Comparison of ENCODE assay signal across 17 cellular contexts in genomic region chr5:865771-866170, GRCh38. TPM values are rescaled to one million over a fixed set of nuclear protein-coding genes. Genes with fewer than 3 reads are reported as not detected.
DNase-seq lines count a peak whose midpoint lies in the region; ATAC-seq, FAIRE-seq and TF ChIP-seq lines count a peak whose summit lies in the region.
"Had no signal": no experiment of that assay in that cellular context is flagged by ENCODE, and none has a peak within 500 bp of the region (broad histone marks: within the 10 kb centered on the region; RNA-seq: fewer than 3 reads in every experiment).

No MANE protein-coding gene starts in this region.

- CTCF ChIA-PET in K562 (lab: Yijun Ruan, JAX; ENCODE audit: low intra/inter-chr PET ratio), result no interaction called here
- CTCF ChIA-PET in activated CD8-positive, alpha-beta memory T cell treated with anti-CD3 and anti-CD28 coated beads, Interleukin-2, amount 10 ng/mL, durations not matched to agents 7 days and 5 days (lab: Charles Lee), result no interaction called here

- no peak overlapping the region for H3K4me2 ChIP-seq in K562 (ENCODE audit: insufficient read depth, low read length)
- H3K4me2 ChIP-seq: A549 had no signal

- no peak overlapping the region for H2AFZ ChIP-seq in K562 (ENCODE audit: low read depth, low read length)

- H3K4me1 Mint-ChIP-seq in neural crest cell, result no peaks in the 10 kb centered on the region
- H3K4me1 Mint-ChIP-seq in activated CD8-positive, alpha-beta memory T cell treated with anti-CD3 and anti-CD28 coated beads, Interleukin-2, amount 10 ng/mL, durations not matched to agents 7 days and 5 days, result no peaks in the 10 kb centered on the region
- H3K4me1 Mint-ChIP-seq: CD14-positive monocyte had no signal

- peak; percentile 16 for DNase-seq in left cardiac atrium
- DNase-seq in heart right ventricle, result no peak
- DNase-seq in K562 (ENCODE audit: extremely low read depth in 1 of 4, low spot score in 3 of 4), result peak in 1 of 4 experiments; percentile 24
- DNase-seq in neural crest cell (ENCODE audit: low read depth, low spot score), result no peak
- no peak for DNase-seq in aorta
- no peak for DNase-seq in activated CD8-positive, alpha-beta memory T cell treated with anti-CD3 and anti-CD28 coated beads, Interleukin-2, amount 10 ng/mL, durations not matched to agents 7 days and 5 days
- no peak for DNase-seq in stimulated activated naive CD8-positive, alpha-beta T cell treated with anti-CD3 and anti-CD28 coated beads, Interleukin-15, Interleukin-2, amounts not matched to agents 100 U/mL and 50 U/mL, for 24 hours
- DNase-seq: AML-193; CD4-positive, alpha-beta memory T cell; DMS153; DMS79; GDM1 had no signal

- intact Hi-C loops in left cardiac atrium (cut with DNase I), result no loop called here
- intact Hi-C loops in heart right ventricle (cut with DNase I), result no loop called here
- intact Hi-C loops in K562 (cut with micrococcal nuclease), result no loop called here
- intact Hi-C loops in aorta (cut with DNase I), result no loop called here

- peak overlapping the region in 1 of 2 experiments; percentile 48; a peak in 2 of 4 replicates for H3K9ac ChIP-seq in K562 (ENCODE audit: insufficient read depth in 1 of 2, low read depth in 2 of 2, low read length in 2 of 2)

- H3K27ac ChIP-seq in heart right ventricle (no peak overlapping the region), K562 (ENCODE audit: extremely low read depth, low read depth, low read length) (no peak overlapping the region), aorta (ENCODE audit: low read depth in 1 of 2, low read length in 2 of 2) (no peak overlapping the region)
- H3K27ac ChIP-seq: 22Rv1, A549 had no signal

- H3K27me3 ChIP-seq in heart right ventricle, result no peaks in the 10 kb centered on the region
- no peaks in the 10 kb centered on the region for H3K27me3 ChIP-seq in K562 (ENCODE audit: control insufficient read depth in 2 of 2, insufficient read depth in 2 of 2, low read length in 2 of 2)
- no peaks in the 10 kb centered on the region for H3K27me3 ChIP-seq in aorta (ENCODE audit: control insufficient read depth in 1 of 2, insufficient read depth in 2 of 2, low read length in 1 of 2)

- WGBS in heart right ventricle, 2 donors, result 95 to 98% methylated on average over 10 of the region's 10 CpGs
- WGBS in K562 (ENCODE audit: insufficient coverage, low coverage, missing lambda C conversion rate), result 94% methylated on average over 10 of the region's 10 CpGs
- WGBS in aorta, 2 donors, result 87 to 95% methylated on average over 10 of the region's 10 CpGs

- no peak for TF ChIP-seq POLR2A in K562 (conservative IDR thresholded peaks at IDR 0.05)

- no peaks in the 10 kb centered on the region for H3K27me3 Mint-ChIP-seq in neural crest cell (ENCODE audit: low read depth)
- no peaks in the 10 kb centered on the region for H3K27me3 Mint-ChIP-seq in activated CD8-positive, alpha-beta memory T cell treated with anti-CD3 and anti-CD28 coated beads, Interleukin-2, amount 10 ng/mL, durations not matched to agents 7 days and 5 days
- H3K27me3 Mint-ChIP-seq: CD4-positive, alpha-beta memory T cell had no signal

- ATAC-seq in left cardiac atrium, result no peak
- ATAC-seq in heart right ventricle, result no peak
- no peak for ATAC-seq in K562
- ATAC-seq in aorta (ENCODE audit: low FRiP score), result peak; percentile 15
- no peak for ATAC-seq in GM19351 (IDR thresholded peaks at IDR 0.05; ENCODE audit: unreplicated experiment)
- ATAC-seq in activated CD8-positive, alpha-beta memory T cell treated with anti-CD3 and anti-CD28 coated beads, Interleukin-2, amount 10 ng/mL, durations not matched to agents 7 days and 5 days, result no peak
- ATAC-seq in stimulated activated naive CD8-positive, alpha-beta T cell treated with anti-CD3 and anti-CD28 coated beads, Interleukin-15, Interleukin-2, amounts not matched to agents 100 U/mL and 50 U/mL, for 24 hours, result no peak
- ATAC-seq: A549 had no signal

- TF ChIP-seq RAD21 in K562 (CRISPR knock-in tag; conservative IDR thresholded peaks at IDR 0.05 in 1 of 2, IDR thresholded peaks at IDR 0.05 in 1 of 2), result no peak

- TF ChIP-seq EP300 in K562 (IDR thresholded peaks at IDR 0.05; ENCODE audit: low read length), result no peak

- FAIRE-seq in K562 (lab: Jason Lieb, UNC), result no peak
- FAIRE-seq: A549 had no signal

- POLR2A ChIA-PET in K562 (lab: Yijun Ruan, JAX), result no interaction called here

- H3K36me3 ChIP-seq in heart right ventricle, result peaks cover 0 to 93% (median 52%) of the 10 kb centered on the region in 9 donors
- peaks cover 86% of the 10 kb centered on the region for H3K36me3 ChIP-seq in K562 (ENCODE audit: control insufficient read depth, insufficient read depth, low read length)
- H3K36me3 ChIP-seq in aorta (ENCODE audit: control insufficient read depth in 1 of 2, insufficient read depth in 2 of 2, low read length in 1 of 2), result peaks cover 4 to 22% of the 10 kb centered on the region in 2 donors

- no peaks in the 10 kb centered on the region for H3K9me3 Mint-ChIP-seq in neural crest cell
- no peaks in the 10 kb centered on the region for H3K9me3 Mint-ChIP-seq in activated CD8-positive, alpha-beta memory T cell treated with anti-CD3 and anti-CD28 coated beads, Interleukin-2, amount 10 ng/mL, durations not matched to agents 7 days and 5 days (ENCODE audit: low read depth)
- H3K9me3 Mint-ChIP-seq: CD4-positive, alpha-beta memory T cell had no signal

- in situ Hi-C loops in K562 (cut with MboI), result no loop called here

- H4K20me1 ChIP-seq in K562 (replicated peaks; ENCODE audit: control insufficient read depth, insufficient read depth, low read length), result peaks cover 9% of the 10 kb centered on the region; the same call in 1 of the 2 replicates

- H3K36me3 Mint-ChIP-seq in neural crest cell (ENCODE audit: low read depth), result peaks cover 14% of the 10 kb centered on the region
- peaks cover 29% of the 10 kb centered on the region for H3K36me3 Mint-ChIP-seq in activated CD8-positive, alpha-beta memory T cell treated with anti-CD3 and anti-CD28 coated beads, Interleukin-2, amount 10 ng/mL, durations not matched to agents 7 days and 5 days

- BruUV-seq in K562 (replicated peaks; lab: Mats Ljungman, UMichigan), result no TSS peak

- H3K79me2 ChIP-seq in K562 (ENCODE audit: control insufficient read depth, insufficient read depth, low read length), result no peaks in the 10 kb centered on the region

- peak overlapping the region; percentile 6 for H3K27ac Mint-ChIP-seq in neural crest cell (ENCODE audit: unreplicated experiment)
- H3K27ac Mint-ChIP-seq in activated CD8-positive, alpha-beta memory T cell treated with anti-CD3 and anti-CD28 coated beads, Interleukin-2, amount 10 ng/mL, durations not matched to agents 7 days and 5 days, result no peak overlapping the region
- H3K27ac Mint-ChIP-seq: CD14-positive monocyte had no signal

- H3K4me1 ChIP-seq in heart right ventricle (no peaks in the 10 kb centered on the region), K562 (replicated peaks in 1 of 2; ENCODE audit: control insufficient read depth in 2 of 2, insufficient read depth in 2 of 2, low read length in 2 of 2) (peaks cover 0 to 27% of the 10 kb centered on the region in 2 experiments; a peak in 1 of 5 replicates), aorta (ENCODE audit: control insufficient read depth in 1 of 2, insufficient read depth in 2 of 2, low read length in 2 of 2) (no peaks in the 10 kb centered on the region)
- H3K4me1 ChIP-seq: A549, HAP-1 had no signal

- H3K9me3 ChIP-seq in heart right ventricle (no peaks in the 10 kb centered on the region), K562 (replicated peaks; ENCODE audit: control insufficient read depth, insufficient read depth, low read depth, low read length) (no peaks in the 10 kb centered on the region), aorta (ENCODE audit: control insufficient read depth, low read length) (no peaks in the 10 kb centered on the region)
- H3K9me3 ChIP-seq: A549, HAP-1 had no signal

- H3K9me1 ChIP-seq in K562 (ENCODE audit: control insufficient read depth, insufficient read depth, low read length), result no peaks in the 10 kb centered on the region

- TF ChIP-seq CTCF in heart right ventricle (IDR thresholded peaks at IDR 0.05) (no peak), K562 (IDR thresholded peaks at IDR 0.05 in 2 of 3, conservative IDR thresholded peaks at IDR 0.05 in 1 of 3; ENCODE audit: insufficient read depth in 2 of 3, low read depth in 1 of 3, low read length in 3 of 3) (no peak), neural crest cell (conservative IDR thresholded peaks at IDR 0.05) (no peak)

- no peak overlapping the region for H3K4me3 ChIP-seq in heart right ventricle
- H3K4me3 ChIP-seq in K562, result no peak overlapping the region
- H3K4me3 ChIP-seq in aorta (ENCODE audit: low read length in 2 of 2), result no peak overlapping the region
- H3K4me3 ChIP-seq: A549, HAP-1 had no signal

- no peak overlapping the region for H3K4me3 Mint-ChIP-seq in neural crest cell
- H3K4me3 Mint-ChIP-seq in activated CD8-positive, alpha-beta memory T cell treated with anti-CD3 and anti-CD28 coated beads, Interleukin-2, amount 10 ng/mL, durations not matched to agents 7 days and 5 days, result no peak overlapping the region
- H3K4me3 Mint-ChIP-seq: CD14-positive monocyte; CD4-positive, alpha-beta memory T cell had no signal

RNA-seq across cellular contexts. Expression of gene ZDHHC11, which starts 15.0 kb away (rescaled TPM):
- 10 to 100 TPM; 31.1 to 36.7 TPM for total RNA-seq in left cardiac atrium
- 10 to 100 TPM in 9 of 10 donors, 1 to 10 TPM in 1; 7.8 to 54.7 (median 21.1) TPM for total RNA-seq in heart right ventricle
- 10 to 100 TPM in 1 of 2 donors, 1 to 10 TPM in 1; 8.1 to 23.9 TPM for polyA plus RNA-seq in heart right ventricle
- total RNA-seq in K562 (2011; cell fraction: chromatin; rRNA removed; ENCODE audit: low replicate concordance), result 13.2 and 31.1 TPM in 2 replicates
- total RNA-seq in K562 (2011; cell fraction: nucleolus; rRNA removed), result 14.7 and 17.7 TPM in 2 replicates
- total RNA-seq in K562 (2011; cell fraction: nucleoplasm; rRNA removed), result 11.8 and 18.1 TPM in 2 replicates
- 0.20 and 1.5 TPM in 2 replicates for total RNA-seq in K562 (2014; rRNA removed)
- total RNA-seq in K562 (2014; rRNA removed; fragmentation: Illumina TruSeq; extraction: Trizol), result 0.40 and 0.45 TPM in 2 replicates
- 0.29 and 0.30 TPM in 2 replicates for total RNA-seq in K562 (2015; rRNA removed; fragmentation: Illumina TruSeq; extraction: Trizol)
- total RNA-seq in K562 (2021), result 2.2 and 2.3 TPM in 2 replicates
- polyA plus RNA-seq in K562 (2011; rRNA removed), result 0.99 and 1.2 TPM in 2 replicates
- polyA plus RNA-seq in K562 (2011; cell fraction: cytosol; rRNA removed), result 0.52 and 1.3 TPM in 2 replicates
- 6.0 and 14.9 TPM in 2 replicates for polyA plus RNA-seq in K562 (2011; cell fraction: nucleus; rRNA removed)
- 1.5 and 6.1 TPM in 2 replicates for polyA plus RNA-seq in K562 (2012)
- polyA plus RNA-seq in K562 (2014; fragmentation: Illumina TruSeq; extraction: Trizol), result 0.52 and 1.4 TPM in 2 replicates
- under 1 TPM; 0.07 to 0.21 TPM for polyA plus RNA-seq in K562 (2014; fragmentation: Nextera tagmentation; extraction: Ambion mirVana)
- 0.97 and 1.4 TPM in 2 replicates for polyA plus RNA-seq in K562 (2014; rRNA removed)
- 0.81 and 1.1 TPM in 2 replicates for polyA minus RNA-seq in K562 (2011; rRNA and poly(A)+ RNA removed)
- 1.3 and 1.4 TPM in 2 replicates for polyA minus RNA-seq in K562 (2011; cell fraction: cytosol; rRNA and poly(A)+ RNA removed)
- polyA minus RNA-seq in K562 (2011; cell fraction: nucleus; rRNA and poly(A)+ RNA removed), result 2.3 and 4.4 TPM in 2 replicates
- total RNA-seq in neural crest cell, result 14.5 and 17.2 TPM in 2 replicates
- total RNA-seq in aorta, result 10 to 100 TPM in 1 of 2 donors, 1 to 10 TPM in 1; 9.4 to 26.0 TPM
- polyA plus RNA-seq in aorta, result 1 to 10 TPM; 1.5 to 3.1 TPM
- 10 to 100 TPM in 1 of 2 experiments, 1 to 10 TPM in 1; 9.9 to 10.6 TPM for total RNA-seq in activated CD8-positive, alpha-beta memory T cell treated with anti-CD3 and anti-CD28 coated beads, Interleukin-2, amount 10 ng/mL, durations not matched to agents 7 days and 5 days
- polyA plus RNA-seq: CD14-positive monocyte had no signal

RNA-seq across cellular contexts. Expression of gene BRD9, which starts 26.8 kb away (rescaled TPM):
- total RNA-seq in left cardiac atrium, result 10 to 100 TPM; 26.8 to 39.3 TPM
- 10 to 100 TPM; 21.4 to 42.6 (median 26.9) TPM for total RNA-seq in heart right ventricle
- polyA plus RNA-seq in heart right ventricle, result 10 to 100 TPM; 16.7 to 23.7 TPM
- 217 and 274 TPM in 2 replicates for total RNA-seq in K562 (2011; cell fraction: chromatin; rRNA removed; ENCODE audit: low replicate concordance)
- 94.6 and 102 TPM in 2 replicates for total RNA-seq in K562 (2011; cell fraction: nucleolus; rRNA removed)
- total RNA-seq in K562 (2011; cell fraction: nucleoplasm; rRNA removed), result 114 and 119 TPM in 2 replicates
- total RNA-seq in K562 (2014; rRNA removed), result 52.8 and 58.5 TPM in 2 replicates
- 37.9 and 39.5 TPM in 2 replicates for total RNA-seq in K562 (2014; rRNA removed; fragmentation: Illumina TruSeq; extraction: Trizol)
- total RNA-seq in K562 (2015; rRNA removed; fragmentation: Illumina TruSeq; extraction: Trizol), result 43.1 and 44.9 TPM in 2 replicates
- 62.3 and 68.7 TPM in 2 replicates for total RNA-seq in K562 (2021)
- 17.3 and 18.0 TPM in 2 replicates for polyA plus RNA-seq in K562 (2011; rRNA removed)
- 14.1 and 18.3 TPM in 2 replicates for polyA plus RNA-seq in K562 (2011; cell fraction: cytosol; rRNA removed)
- 96.2 and 143 TPM in 2 replicates for polyA plus RNA-seq in K562 (2011; cell fraction: nucleus; rRNA removed)
- polyA plus RNA-seq in K562 (2012), result 36.5 and 41.6 TPM in 2 replicates
- polyA plus RNA-seq in K562 (2014; fragmentation: Illumina TruSeq; extraction: Trizol), result 49.7 and 54.7 TPM in 2 replicates
- 1 to 10 TPM; 2.4 to 3.7 TPM for polyA plus RNA-seq in K562 (2014; fragmentation: Nextera tagmentation; extraction: Ambion mirVana)
- 51.8 and 56.4 TPM in 2 replicates for polyA plus RNA-seq in K562 (2014; rRNA removed)
- polyA minus RNA-seq in K562 (2011; rRNA and poly(A)+ RNA removed), result 23.4 and 26.6 TPM in 2 replicates
- 16.0 and 18.9 TPM in 2 replicates for polyA minus RNA-seq in K562 (2011; cell fraction: cytosol; rRNA and poly(A)+ RNA removed)
- polyA minus RNA-seq in K562 (2011; cell fraction: nucleus; rRNA and poly(A)+ RNA removed), result 54.1 and 62.2 TPM in 2 replicates
- 77.3 and 80.1 TPM in 2 replicates for total RNA-seq in neural crest cell
- 10 to 100 TPM; 38.2 to 39.7 TPM for total RNA-seq in aorta
- 10 to 100 TPM; 12.5 to 36.4 TPM for polyA plus RNA-seq in aorta
- total RNA-seq in activated CD8-positive, alpha-beta memory T cell treated with anti-CD3 and anti-CD28 coated beads, Interleukin-2, amount 10 ng/mL, durations not matched to agents 7 days and 5 days, result 10 to 100 TPM; 58.6 to 64.7 TPM

RNA-seq across cellular contexts. Expression of gene TRIP13, which starts 26.9 kb away (rescaled TPM):
- total RNA-seq in left cardiac atrium (1 to 10 TPM in 1 of 2 donors, under 1 TPM in 1; 0.88 to 1.1 TPM), heart right ventricle (1 to 10 TPM in 5 of 10 donors, under 1 TPM in 4, not detected in 1; 0.32 to 2.8 (median 1.2) TPM), K562 (2014; rRNA removed) (48.2 and 68.7 TPM in 2 replicates), K562 (2014; rRNA removed; fragmentation: Illumina TruSeq; extraction: Trizol) (55.2 and 56.8 TPM in 2 replicates), K562 (2015; rRNA removed; fragmentation: Illumina TruSeq; extraction: Trizol) (45.1 and 50.8 TPM in 2 replicates), K562 (2021) (50.0 and 53.2 TPM in 2 replicates), neural crest cell (27.6 and 32.6 TPM in 2 replicates), aorta (1 to 10 TPM in 1 of 2 donors, under 1 TPM in 1; 0.84 to 1.3 TPM)
- polyA plus RNA-seq in heart right ventricle (under 1 TPM; 0.22 to 0.86 TPM), K562 (2011; rRNA removed) (93.2 and 116 TPM in 2 replicates), K562 (2014; fragmentation: Illumina TruSeq; extraction: Trizol) (62.6 and 73.0 TPM in 2 replicates), K562 (2014; fragmentation: Nextera tagmentation; extraction: Ambion mirVana) (10 to 100 TPM; 24.1 to 28.9 TPM), K562 (2014; rRNA removed) (65.2 and 73.4 TPM in 2 replicates), aorta (1 to 10 TPM in 1 of 2 donors, under 1 TPM in 1; 0.28 to 1.3 TPM)
- 80.8 and 99.7 TPM in 2 replicates for total RNA-seq in K562 (2011; cell fraction: chromatin; rRNA removed; ENCODE audit: low replicate concordance)
- 42.2 and 50.7 TPM in 2 replicates for total RNA-seq in K562 (2011; cell fraction: nucleolus; rRNA removed)
- total RNA-seq in K562 (2011; cell fraction: nucleoplasm; rRNA removed), result 38.0 and 41.1 TPM in 2 replicates
- 35.6 and 39.2 TPM in 2 replicates for polyA plus RNA-seq in K562 (2011; cell fraction: cytosol; rRNA removed)
- 107 and 115 TPM in 2 replicates for polyA plus RNA-seq in K562 (2011; cell fraction: nucleus; rRNA removed)
- 39.7 and 46.2 TPM in 2 replicates for polyA plus RNA-seq in K562 (2012)
- 74.7 and 79.6 TPM in 2 replicates for polyA minus RNA-seq in K562 (2011; rRNA and poly(A)+ RNA removed)
- 37.0 and 47.0 TPM in 2 replicates for polyA minus RNA-seq in K562 (2011; cell fraction: cytosol; rRNA and poly(A)+ RNA removed)
- 20.7 and 35.1 TPM in 2 replicates for polyA minus RNA-seq in K562 (2011; cell fraction: nucleus; rRNA and poly(A)+ RNA removed)
- 10 to 100 TPM; 33.0 to 38.8 TPM for total RNA-seq in activated CD8-positive, alpha-beta memory T cell treated with anti-CD3 and anti-CD28 coated beads, Interleukin-2, amount 10 ng/mL, durations not matched to agents 7 days and 5 days
